In genomic region chr10:65030263-65030662, GRCh38 we compare ENCODE assay signal across 8 cellular contexts.
"Had no signal": no experiment of that assay in that cellular context is flagged by ENCODE, and none has a peak within 500 bp of the region (broad histone marks: within the 10 kb centered on the region; RNA-seq: fewer than 3 reads in every experiment).

No MANE protein-coding gene starts in this region.

- FAIRE-seq: G401.6, GM12878, GM12891, GM12892, GM18507, GM19239 had no signal

- DNase-seq: GDM1, GF-D8 had no signal

- ATAC-seq: GM12878 had no signal

- H3K4me3 ChIP-seq: GM12878 had no signal
